Comparison of ENCODE assay signal across 31 cellular contexts in genomic region chr1:196277860-196278259, GRCh38.
"Had no signal": no experiment of that assay in that cellular context is flagged by ENCODE, and none has a peak within 500 bp of the region (broad histone marks: within the 10 kb centered on the region; RNA-seq: fewer than 3 reads in every experiment).

No MANE protein-coding gene starts in this region.

- H3K9me3 ChIP-seq: gastroesophageal sphincter, heart left ventricle, left ventricle myocardium inferior, lower lobe of right lung, prostate gland, right atrium auricular region, suprapubic skin, transverse colon, upper lobe of right lung, uterus had no signal

- H3K4me1 ChIP-seq: gastroesophageal sphincter, heart left ventricle, left ventricle myocardium inferior, lower lobe of right lung, prostate gland, right atrium auricular region, suprapubic skin, transverse colon, upper lobe of right lung, uterus had no signal

- H3K27ac ChIP-seq: dorsolateral prefrontal cortex, epithelial cell of prostate, gastroesophageal sphincter, heart left ventricle, hepatocyte, left ventricle myocardium inferior, lower lobe of right lung, prostate gland, right atrium auricular region, suprapubic skin, transverse colon, upper lobe of right lung, uterus had no signal

- H3K36me3 ChIP-seq: left ventricle myocardium inferior, lower lobe of right lung, prostate gland, right atrium auricular region, suprapubic skin, transverse colon, upper lobe of right lung, uterus had no signal

- FAIRE-seq: islet of Langerhans had no signal

- H3K27me3 ChIP-seq: dorsolateral prefrontal cortex, gastroesophageal sphincter, heart left ventricle, hepatocyte, right atrium auricular region, suprapubic skin, transverse colon, upper lobe of right lung, uterus had no signal

- H3K79me2 ChIP-seq: hepatocyte had no signal

- H3K4me2 ChIP-seq: hepatocyte, smooth muscle cell had no signal

- ATAC-seq: esophagus mucosa; gastroesophageal sphincter; heart left ventricle; left colon; lower lobe of right lung; naive thymus-derived CD8-positive, alpha-beta T cell; sciatic nerve; stimulated activated naive CD8-positive, alpha-beta T cell treated with anti-CD3 and anti-CD28 coated beads, Interleukin-15, amount 100 ng/mL, for 72 hours; upper lobe of right lung had no signal

- H2AFZ ChIP-seq: hepatocyte had no signal

- H3K4me3 ChIP-seq: dorsolateral prefrontal cortex, gastroesophageal sphincter, heart left ventricle, hepatocyte, left ventricle myocardium inferior, lower lobe of right lung, prostate gland, right atrium auricular region, smooth muscle cell, suprapubic skin, transverse colon, upper lobe of right lung, uterus had no signal

- DNase-seq: cortex of kidney; dorsolateral prefrontal cortex; effector CD4-positive, alpha-beta T cell; foreskin fibroblast; heart left ventricle; kidney glomerular epithelial cell; left colon; left ventricle myocardium inferior; lower lobe of right lung; naive thymus-derived CD8-positive, alpha-beta T cell; nephron progenitor cell; nucleus accumbens; stimulated activated CD4-positive, alpha-beta T cell treated with anti-CD3 and anti-CD28 coated beads, Interleukin-12 subunit alpha, Interleukin-12 subunit beta, amount 100 ng/mL, for 4 hours; stimulated activated CD4-positive, alpha-beta T cell treated with anti-CD3 and anti-CD28 coated beads, Interleukin-1b, Interleukin-23, amount 100 ng/mL, for 48 hours; stimulated activated CD4-positive, alpha-beta T cell treated with anti-CD3 and anti-CD28 coated beads, Interleukin-4, amount 100 ng/mL, for 1 hour; stimulated activated CD8-positive, alpha-beta memory T cell treated with anti-CD3 and anti-CD28 coated beads, Interleukin-4, amount 100 ng/mL, for 48 hours; stimulated activated naive CD4-positive, alpha-beta T cell; stimulated activated naive CD8-positive, alpha-beta T cell treated with anti-CD3 and anti-CD28 coated beads, Interleukin-15, amount 100 ng/mL, for 72 hours; transverse colon; upper lobe of right lung; uterus had no signal
